In the genomic region with DNA sequence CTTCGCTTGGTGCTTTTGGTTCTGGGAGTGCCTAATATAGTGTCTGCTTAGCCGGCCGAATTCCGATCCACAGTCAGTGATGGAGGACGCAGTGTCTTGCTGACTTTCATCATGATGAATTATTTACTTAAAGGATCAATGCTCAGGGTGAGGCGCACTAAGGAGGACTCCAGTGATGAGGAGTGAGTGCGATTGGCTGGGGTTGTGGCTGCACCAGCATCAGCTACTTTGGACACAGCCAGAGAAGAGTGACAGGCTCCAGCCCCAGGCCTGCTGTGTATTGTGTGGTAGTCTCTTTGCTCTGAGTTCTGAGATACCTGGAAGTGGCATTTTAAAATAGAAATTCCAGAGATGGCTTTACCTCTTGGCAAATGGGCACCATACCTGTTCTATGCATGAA, we compare ENCODE assay signal across 31 cellular contexts.
"Had no signal": no experiment of that assay in that cellular context is flagged by ENCODE, and none has a peak within 500 bp of the region (broad histone marks: within the 10 kb centered on the region; RNA-seq: fewer than 3 reads in every experiment).

No MANE protein-coding gene starts in this region.

- H3K4me3 ChIP-seq: ascending aorta, breast epithelium, cardiac muscle cell, colonic mucosa had no signal

- H3K9me3 Mint-ChIP-seq: activated B cell treated with CpG ODN at 0.5 μM for 24 hours; activated CD4-positive, alpha-beta memory T cell treated with anti-CD3 and anti-CD28 coated beads for 36 hours; activated CD4-positive, alpha-beta T cell treated with anti-CD3 and anti-CD28 coated beads, Interleukin-2, amount 10 ng/mL, durations not matched to agents 24 days and 14 days; activated naive CD4-positive, alpha-beta T cell treated with anti-CD3 and anti-CD28 coated beads, Interleukin-2, amount 10 ng/mL, durations not matched to agents 7 days and 5 days; activated naive CD4-positive, alpha-beta T cell treated with anti-CD3 and anti-CD28 coated beads, Interleukin-2, amount 50 U/mL, for 72 hours; activated naive CD8-positive, alpha-beta T cell treated with anti-CD3 and anti-CD28 coated beads, Interleukin-2, amount 10 ng/mL, durations not matched to agents 7 days and 5 days; activated T-cell treated with anti-CD3 and anti-CD28 coated beads, Interleukin-2, amount 50 U/mL, for 72 hours; T-helper 2 cell treated with Interferon-gamma antibody and Interleukin-4, amounts not matched to agents 5 μg/mL and 100 μg/mL, for 36 hours had no signal

- H3K27me3 Mint-ChIP-seq: activated B cell treated with CpG ODN at 0.5 μM for 24 hours; activated CD4-positive, alpha-beta memory T cell treated with anti-CD3 and anti-CD28 coated beads for 36 hours; activated CD4-positive, alpha-beta T cell treated with anti-CD3 and anti-CD28 coated beads, Interleukin-2, amount 10 ng/mL, durations not matched to agents 24 days and 14 days had no signal

- H3K9me3 ChIP-seq: ascending aorta, breast epithelium, colonic mucosa had no signal

- H3K36me3 ChIP-seq: ascending aorta, breast epithelium, cardiac muscle cell, colonic mucosa, WERI-Rb-1 had no signal

- H3K27me3 ChIP-seq: ascending aorta, breast epithelium, cardiac muscle cell, colonic mucosa had no signal

- H3K4me3 Mint-ChIP-seq: activated B cell treated with CpG ODN at 0.5 μM for 24 hours; activated CD4-positive, alpha-beta memory T cell treated with anti-CD3 and anti-CD28 coated beads for 36 hours; activated CD4-positive, alpha-beta T cell treated with anti-CD3 and anti-CD28 coated beads for 36 hours; activated CD4-positive, alpha-beta T cell treated with anti-CD3 and anti-CD28 coated beads, Interleukin-2, amount 10 ng/mL, durations not matched to agents 24 days and 14 days; activated CD8-positive, alpha-beta memory T cell treated with anti-CD3 and anti-CD28 coated beads, Interleukin-2, amount 10 ng/mL, durations not matched to agents 7 days and 5 days; activated CD8-positive, alpha-beta T cell treated with anti-CD3 and anti-CD28 coated beads, Interleukin-2, amount 10 ng/mL, durations not matched to agents 7 days and 5 days; activated naive CD4-positive, alpha-beta T cell treated with anti-CD3 and anti-CD28 coated beads, Interleukin-2, amount 10 ng/mL, durations not matched to agents 7 days and 5 days; activated naive CD8-positive, alpha-beta T cell treated with anti-CD3 and anti-CD28 coated beads, Interleukin-2, amount 10 ng/mL, durations not matched to agents 7 days and 5 days; activated T-cell treated with anti-CD3 and anti-CD28 coated beads, Interleukin-2, amount 50 U/mL, for 72 hours; brain; T-helper 17 cell; T-helper 2 cell treated with Interferon-gamma antibody and Interleukin-4, amounts not matched to agents 5 μg/mL and 100 μg/mL, for 36 hours had no signal

- FAIRE-seq: frontal cortex had no signal

- H3K36me3 Mint-ChIP-seq: activated CD4-positive, alpha-beta memory T cell treated with anti-CD3 and anti-CD28 coated beads for 36 hours; activated CD8-positive, alpha-beta memory T cell treated with anti-CD3 and anti-CD28 coated beads, Interleukin-2, amount 10 ng/mL, durations not matched to agents 7 days and 5 days; activated naive CD4-positive, alpha-beta T cell treated with anti-CD3 and anti-CD28 coated beads, Interleukin-2, amount 10 ng/mL, durations not matched to agents 7 days and 5 days; activated naive CD4-positive, alpha-beta T cell treated with anti-CD3 and anti-CD28 coated beads, Interleukin-2, amount 50 U/mL, for 72 hours; activated naive CD8-positive, alpha-beta T cell treated with anti-CD3 and anti-CD28 coated beads, Interleukin-2, amount 10 ng/mL, durations not matched to agents 7 days and 5 days; brain had no signal

- H3K4me1 ChIP-seq: ascending aorta, breast epithelium, colonic mucosa had no signal

- ATAC-seq: activated CD4-positive, alpha-beta T cell treated with anti-CD3 and anti-CD28 coated beads for 36 hours; activated CD4-positive, CD25-positive, alpha-beta regulatory T cell treated with anti-CD3 and anti-CD28 coated beads, Interleukin-2, amount 50 U/mL, for 24 hours; activated CD8-positive, alpha-beta memory T cell treated with anti-CD3 and anti-CD28 coated beads, Interleukin-2, amount 10 ng/mL, durations not matched to agents 7 days and 5 days; activated CD8-positive, alpha-beta T cell treated with anti-CD3 and anti-CD28 coated beads, Interleukin-2, amount 10 ng/mL, durations not matched to agents 7 days and 5 days; activated naive CD4-positive, alpha-beta T cell treated with anti-CD3 and anti-CD28 coated beads, Interleukin-2, amount 50 U/mL, for 72 hours; activated T-cell treated with anti-CD3 and anti-CD28 coated beads, Interleukin-2, amount 50 U/mL, for 72 hours; esophagus mucosa; T-helper 17 cell had no signal

- DNase-seq: activated B cell treated with CpG ODN at 0.5 μM for 24 hours; activated CD4-positive, alpha-beta memory T cell treated with anti-CD3 and anti-CD28 coated beads for 36 hours; activated CD4-positive, alpha-beta T cell treated with anti-CD3 and anti-CD28 coated beads for 36 hours; activated CD4-positive, alpha-beta T cell treated with anti-CD3 and anti-CD28 coated beads, Interleukin-2, amount 10 ng/mL, durations not matched to agents 24 days and 14 days; activated CD8-positive, alpha-beta memory T cell treated with anti-CD3 and anti-CD28 coated beads, Interleukin-2, amount 10 ng/mL, durations not matched to agents 7 days and 5 days; activated CD8-positive, alpha-beta memory T cell treated with anti-CD3 and anti-CD28 coated beads, Interleukin-2, amount 50 U/mL, for 4 hours; activated CD8-positive, alpha-beta T cell treated with anti-CD3 and anti-CD28 coated beads, Interleukin-2, amount 10 ng/mL, durations not matched to agents 7 days and 5 days; activated gamma-delta T cell; activated naive CD4-positive, alpha-beta T cell; activated naive CD4-positive, alpha-beta T cell treated with anti-CD3 and anti-CD28 coated beads, Interleukin-2, amount 10 ng/mL, durations not matched to agents 7 days and 5 days; activated naive CD8-positive, alpha-beta T cell treated with anti-CD3 and anti-CD28 coated beads, Interleukin-2, amount 10 ng/mL, durations not matched to agents 7 days and 5 days; activated T-cell treated with anti-CD3 and anti-CD28 coated beads, Interleukin-2, amount 50 U/mL, for 1 hour; activated T-cell treated with anti-CD3 and anti-CD28 coated beads, Interleukin-2, amount 50 U/mL, for 72 hours; central memory CD4-positive, alpha-beta T cell; cerebellar nuclear complex; colonic mucosa; effector CD8-positive, alpha-beta T cell; foreskin fibroblast; T-helper 1 cell; T-helper 17 cell; T1000; WERI-Rb-1 had no signal

- H3K27ac ChIP-seq: ascending aorta, breast epithelium, cardiac muscle cell, colonic mucosa, WERI-Rb-1 had no signal
